15 cellular contexts compared by ENCODE assay signal in genomic region chr10:47264797-47265281, GRCh38. TPM values are rescaled to one million over a fixed set of nuclear protein-coding genes. Genes with fewer than 3 reads are reported as not detected.
DNase-seq lines count a peak whose midpoint lies in the region; ATAC-seq, FAIRE-seq and TF ChIP-seq lines count a peak whose summit lies in the region.
"Had no signal": no experiment of that assay in that cellular context is flagged by ENCODE, and none has a peak within 500 bp of the region (broad histone marks: within the 10 kb centered on the region; RNA-seq: fewer than 3 reads in every experiment).

No MANE protein-coding gene starts in this region.

- TF ChIP-seq POLR2A in K562 (conservative IDR thresholded peaks at IDR 0.05) = no peak

- H3K79me2 ChIP-seq in K562 (ENCODE audit: control insufficient read depth, insufficient read depth, low read length) (no peaks in the 10 kb centered on the region), Karpas-422 (ENCODE audit: low read length) (no peaks in the 10 kb centered on the region)

- no peak for FAIRE-seq in K562 (lab: Jason Lieb, UNC)
- FAIRE-seq: GM18507 had no signal

- POLR2A ChIA-PET in K562 (lab: Yijun Ruan, JAX) = interaction anchor here (0.9 kb wide), 1 partner anchor 22 kb away, joined by 3 read pairs; no protein-coding TSS in a partner anchor

- H4K20me1 ChIP-seq in K562 (replicated peaks; ENCODE audit: control insufficient read depth, insufficient read depth, low read length) (peaks cover 7% of the 10 kb centered on the region; the same call in 1 of the 2 replicates), Karpas-422 (ENCODE audit: insufficient read depth, low read depth, low read length) (no peaks in the 10 kb centered on the region)

- H3K4me3 ChIP-seq in K562 (no peak overlapping the region), Karpas-422 (ENCODE audit: low read length) (no peak overlapping the region)
- H3K4me3 ChIP-seq: heart left ventricle, thoracic aorta had no signal

- no peaks in the 10 kb centered on the region for H3K9me3 ChIP-seq in K562 (replicated peaks; ENCODE audit: control insufficient read depth, insufficient read depth, low read depth, low read length)
- no peaks in the 10 kb centered on the region for H3K9me3 ChIP-seq in Karpas-422 (ENCODE audit: low read length)
- H3K9me3 ChIP-seq: heart left ventricle, thoracic aorta had no signal

- ATAC-seq in K562 (no peak), GM21786 (IDR thresholded peaks at IDR 0.05; ENCODE audit: unreplicated experiment) (no peak)
- ATAC-seq: heart left ventricle had no signal

- 0% methylated on average over 7 of the region's 7 CpGs for WGBS in K562 (ENCODE audit: insufficient coverage, low coverage, missing lambda C conversion rate)

- H3K4me1 ChIP-seq in K562 (replicated peaks in 1 of 2; ENCODE audit: control insufficient read depth in 2 of 2, insufficient read depth in 2 of 2, low read length in 2 of 2) (no peaks in the 10 kb centered on the region; a peak in 1 of 5 replicates), Karpas-422 (ENCODE audit: low read length) (no peaks in the 10 kb centered on the region; the same call in 1 of the 2 replicates)

- intact Hi-C loops in K562 (cut with micrococcal nuclease) = loop anchor here (5.0 kb wide), 2 partner anchors 47 to 77 kb away; no protein-coding TSS in a partner anchor

- H3K36me3 ChIP-seq in K562 (ENCODE audit: control insufficient read depth, insufficient read depth, low read length) (no peaks in the 10 kb centered on the region), Karpas-422 (ENCODE audit: insufficient read depth, low read length) (no peaks in the 10 kb centered on the region)
- H3K36me3 ChIP-seq: brain microvascular endothelial cell, heart left ventricle, thoracic aorta had no signal

- no peak overlapping the region for H2AFZ ChIP-seq in K562 (ENCODE audit: low read depth, low read length)
- no peak overlapping the region for H2AFZ ChIP-seq in Karpas-422 (ENCODE audit: low read length)

- CTCF ChIA-PET in K562 (lab: Yijun Ruan, JAX; ENCODE audit: low intra/inter-chr PET ratio) = no interaction called here

- DNase-seq in GDM1 (lab: John Stamatoyannopoulos, UW) = peak; percentile 30
- peak; percentile 43 to 64 for DNase-seq in activated CD4-positive, alpha-beta T cell treated with anti-CD3 and anti-CD28 coated beads, Interleukin-2, amount 50 U/mL, for 48 hours
- DNase-seq in K562 (ENCODE audit: extremely low read depth in 1 of 4, low spot score in 3 of 4) = no peak
- DNase-seq in stimulated activated CD4-positive, alpha-beta T cell treated with anti-CD3 and anti-CD28 coated beads, Interleukin-4, amount 100 ng/mL, for 1 hour = peak; percentile 59
- DNase-seq in HPDE6-E6E7 (ENCODE audit: extremely low spot score) = no peak
- DNase-seq in NCI-H82 (lab: John Stamatoyannopoulos, UW) = no peak
- no peak for DNase-seq in Karpas-422
- DNase-seq: AML-193, brain microvascular endothelial cell, heart left ventricle, naive B cell, NCI-H1417 treated with DMSO at 0.1 percent for 48 hours had no signal

- no peak overlapping the region for H3K9ac ChIP-seq in K562 (ENCODE audit: insufficient read depth in 1 of 2, low read depth in 2 of 2, low read length in 2 of 2)
- no peak overlapping the region for H3K9ac ChIP-seq in Karpas-422 (ENCODE audit: low read length)

- no peak for TF ChIP-seq CTCF in K562 (IDR thresholded peaks at IDR 0.05 in 2 of 3, conservative IDR thresholded peaks at IDR 0.05 in 1 of 3; ENCODE audit: insufficient read depth in 2 of 3, low read depth in 1 of 3, low read length in 3 of 3)

- TF ChIP-seq EP300 in K562 (IDR thresholded peaks at IDR 0.05; ENCODE audit: low read length) = no peak

- H3K9me2 ChIP-seq in Karpas-422 (replicated peaks; ENCODE audit: insufficient read depth, low read length) = no peaks in the 10 kb centered on the region

- H3K27ac ChIP-seq in K562 (ENCODE audit: extremely low read depth, low read depth, low read length) = no peak overlapping the region
- H3K27ac ChIP-seq in Karpas-422 (ENCODE audit: low read length) = no peak overlapping the region
- H3K27ac ChIP-seq: brain microvascular endothelial cell, heart left ventricle, thoracic aorta had no signal

- BruUV-seq in K562 (replicated peaks; lab: Mats Ljungman, UMichigan) = no TSS peak

- in situ Hi-C loops in K562 (cut with MboI) = no loop called here

- no peak for TF ChIP-seq RAD21 in K562 (CRISPR knock-in tag; conservative IDR thresholded peaks at IDR 0.05 in 1 of 2, IDR thresholded peaks at IDR 0.05 in 1 of 2)

- peaks cover 6 to 21% of the 10 kb centered on the region in 2 experiments; a peak in 4 of 5 replicates for H3K27me3 ChIP-seq in K562 (ENCODE audit: control insufficient read depth in 2 of 2, insufficient read depth in 2 of 2, low read length in 2 of 2)
- H3K27me3 ChIP-seq in Karpas-422 (ENCODE audit: low read length) = no peaks in the 10 kb centered on the region
- H3K27me3 ChIP-seq: brain microvascular endothelial cell, heart left ventricle had no signal

- no peaks in the 10 kb centered on the region for H3K9me1 ChIP-seq in K562 (ENCODE audit: control insufficient read depth, insufficient read depth, low read length)

- no peak overlapping the region for H3K4me2 ChIP-seq in K562 (ENCODE audit: insufficient read depth, low read length)
- no peak overlapping the region for H3K4me2 ChIP-seq in Karpas-422 (ENCODE audit: low read depth, low read length, poor library complexity, severe bottlenecking)

TF ChIP-seq in K562, 482 proteins besides CTCF, POLR2A, EP300 and RAD21:
- no peak for TF ChIP-seq CBX3 (IDR thresholded peaks at IDR 0.05; ENCODE audit: borderline replicate concordance in 1 of 2, low read length in 2 of 2)
- no peak for TF ChIP-seq POLR2AphosphoS5 (IDR thresholded peaks at IDR 0.05; ENCODE audit: control insufficient read depth, insufficient read depth, low read depth, low read length)
- TF ChIP-seq GABPA (tag; conservative IDR thresholded peaks at IDR 0.05; ENCODE audit: low read depth) = no peak
- TF ChIP-seq FOSL1 (tag; conservative IDR thresholded peaks at IDR 0.05) = peak; percentile 33; the same call in 1 of the 2 replicates
- TF ChIP-seq DDX20 (tag; IDR thresholded peaks at IDR 0.05; ENCODE audit: low read depth) = no peak

RNA-seq across cellular contexts. Expression of gene GDF10, which starts 35.2 kb away (rescaled TPM):
- total RNA-seq in K562 (2011; cell fraction: chromatin; rRNA removed; ENCODE audit: low replicate concordance) = not detected in 2 replicates
- not detected in 2 replicates for total RNA-seq in K562 (2011; cell fraction: nucleolus; rRNA removed)
- total RNA-seq in K562 (2011; cell fraction: nucleoplasm; rRNA removed) = not detected in 2 replicates
- not detected in 2 replicates for total RNA-seq in K562 (2014; rRNA removed)
- total RNA-seq in K562 (2014; rRNA removed; fragmentation: Illumina TruSeq; extraction: Trizol) = not detected in 2 replicates
- total RNA-seq in K562 (2015; rRNA removed; fragmentation: Illumina TruSeq; extraction: Trizol) = not detected in 2 replicates
- total RNA-seq in K562 (2021) = 0.11 TPM in 1 of 2 replicates, not detected in the other
- polyA plus RNA-seq in K562 (2011; rRNA removed) = not detected in 2 replicates
- polyA plus RNA-seq in K562 (2011; cell fraction: cytosol; rRNA removed) = not detected in 2 replicates
- not detected in 2 replicates for polyA plus RNA-seq in K562 (2011; cell fraction: nucleus; rRNA removed)
- polyA plus RNA-seq in K562 (2012) = 0.03 and 0.19 TPM in 2 replicates
- not detected in 2 replicates for polyA plus RNA-seq in K562 (2014; fragmentation: Illumina TruSeq; extraction: Trizol)
- under 1 TPM; 0.03 to 0.20 TPM for polyA plus RNA-seq in K562 (2014; fragmentation: Nextera tagmentation; extraction: Ambion mirVana)
- polyA plus RNA-seq in K562 (2014; rRNA removed) = not detected in 2 replicates
- not detected in 2 replicates for polyA minus RNA-seq in K562 (2011; rRNA and poly(A)+ RNA removed)
- not detected in 2 replicates for polyA minus RNA-seq in K562 (2011; cell fraction: cytosol; rRNA and poly(A)+ RNA removed)
- polyA minus RNA-seq in K562 (2011; cell fraction: nucleus; rRNA and poly(A)+ RNA removed) = not detected in 2 replicates
- total RNA-seq in Karpas-422 (2014; rRNA removed; shearing (Covaris generic); ENCODE audit: low replicate concordance) = not detected in 2 replicates

RNA-seq across cellular contexts. Expression of gene GDF2, which starts 57.4 kb away (rescaled TPM):
- total RNA-seq in K562 (2011; cell fraction: chromatin; rRNA removed; ENCODE audit: low replicate concordance) = 0.21 and 1.00 TPM in 2 replicates
- total RNA-seq in K562 (2011; cell fraction: nucleolus; rRNA removed) = 1.0 and 1.6 TPM in 2 replicates
- total RNA-seq in K562 (2011; cell fraction: nucleoplasm; rRNA removed) = 0.38 and 1.0 TPM in 2 replicates
- total RNA-seq in K562 (2014; rRNA removed) = 0.54 and 0.69 TPM in 2 replicates
- 0.18 and 0.22 TPM in 2 replicates for total RNA-seq in K562 (2014; rRNA removed; fragmentation: Illumina TruSeq; extraction: Trizol)
- 0.57 and 0.58 TPM in 2 replicates for total RNA-seq in K562 (2015; rRNA removed; fragmentation: Illumina TruSeq; extraction: Trizol)
- total RNA-seq in K562 (2021) = 0.11 and 0.27 TPM in 2 replicates
- 0.08 TPM in 1 of 2 replicates, not detected in the other for polyA plus RNA-seq in K562 (2011; rRNA removed)
- 0.18 TPM in 1 of 2 replicates, not detected in the other for polyA plus RNA-seq in K562 (2011; cell fraction: cytosol; rRNA removed)
- polyA plus RNA-seq in K562 (2011; cell fraction: nucleus; rRNA removed) = 0.08 TPM in 1 of 2 replicates, not detected in the other
- polyA plus RNA-seq in K562 (2012) = 0.60 and 1.8 TPM in 2 replicates
- 0.48 TPM in 2 replicates for polyA plus RNA-seq in K562 (2014; fragmentation: Illumina TruSeq; extraction: Trizol)
- polyA plus RNA-seq in K562 (2014; fragmentation: Nextera tagmentation; extraction: Ambion mirVana) = not detected
- polyA plus RNA-seq in K562 (2014; rRNA removed) = 0.27 and 0.54 TPM in 2 replicates
- 0.09 and 0.14 TPM in 2 replicates for polyA minus RNA-seq in K562 (2011; rRNA and poly(A)+ RNA removed)
- not detected in 2 replicates for polyA minus RNA-seq in K562 (2011; cell fraction: cytosol; rRNA and poly(A)+ RNA removed)
- not detected in 2 replicates for polyA minus RNA-seq in K562 (2011; cell fraction: nucleus; rRNA and poly(A)+ RNA removed)
- not detected in 2 replicates for total RNA-seq in Karpas-422 (2014; rRNA removed; shearing (Covaris generic); ENCODE audit: low replicate concordance)
- total RNA-seq: heart left ventricle, thoracic aorta had no signal
- polyA plus RNA-seq: heart left ventricle had no signal

Comparison
In these comparisons a context has a peak if more than half of its experiments do, and no peak if none do; other contexts are left out.
1. DNase-seq: peak in GDM1 (single experiment), activated CD4-positive, alpha-beta T cell treated with anti-CD3 and anti-CD28 coated beads, Interleukin-2, amount 50 U/mL, for 48 hours (2 of 2) and stimulated activated CD4-positive, alpha-beta T cell treated with anti-CD3 and anti-CD28 coated beads, Interleukin-4, amount 100 ng/mL, for 1 hour (single experiment); none in K562 (0 of 4), HPDE6-E6E7 (single experiment), NCI-H82 (single experiment) and Karpas-422 (single experiment).